In the genomic region with DNA sequence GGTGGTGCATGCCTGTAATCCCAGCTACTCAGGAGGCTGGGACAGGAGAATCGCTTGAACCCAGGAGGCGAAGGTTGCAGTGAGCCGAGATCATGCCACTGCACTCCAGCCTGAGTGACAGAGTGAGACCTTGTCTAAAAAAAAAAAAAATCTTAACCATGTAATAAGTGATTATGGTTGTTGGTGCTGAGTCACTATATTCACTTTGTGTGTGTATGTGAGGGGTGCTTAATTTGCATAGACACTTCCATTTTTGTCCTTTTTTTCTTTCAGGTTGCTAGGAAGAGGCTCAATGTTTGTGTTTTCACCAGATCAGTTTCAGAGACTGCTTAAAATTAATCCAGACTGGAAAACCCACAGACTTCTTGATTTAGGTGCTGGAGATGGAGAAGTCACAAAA, we compare ENCODE assay signal across 6 cellular contexts. TPM values are rescaled to one million over a fixed set of nuclear protein-coding genes. Genes with fewer than 3 reads are reported as not detected.
"Had no signal": no experiment of that assay in that cellular context is flagged by ENCODE, and none has a peak within 500 bp of the region (broad histone marks: within the 10 kb centered on the region; RNA-seq: fewer than 3 reads in every experiment).

No MANE protein-coding gene starts in this region.

RNA-seq across cellular contexts. Expression of gene IGSF6, which starts 34.8 kb away (rescaled TPM):
- total RNA-seq: endothelial cell of umbilical vein, osteocyte, progenitor cell of endocrine pancreas, WTC11 had no signal

RNA-seq across cellular contexts. Expression of gene OTOA, which starts 46.2 kb away (rescaled TPM):
- total RNA-seq: bronchial epithelial cell, colonic mucosa had no signal
